ENCODE assay signal across 11 cellular contexts in the genomic region with DNA sequence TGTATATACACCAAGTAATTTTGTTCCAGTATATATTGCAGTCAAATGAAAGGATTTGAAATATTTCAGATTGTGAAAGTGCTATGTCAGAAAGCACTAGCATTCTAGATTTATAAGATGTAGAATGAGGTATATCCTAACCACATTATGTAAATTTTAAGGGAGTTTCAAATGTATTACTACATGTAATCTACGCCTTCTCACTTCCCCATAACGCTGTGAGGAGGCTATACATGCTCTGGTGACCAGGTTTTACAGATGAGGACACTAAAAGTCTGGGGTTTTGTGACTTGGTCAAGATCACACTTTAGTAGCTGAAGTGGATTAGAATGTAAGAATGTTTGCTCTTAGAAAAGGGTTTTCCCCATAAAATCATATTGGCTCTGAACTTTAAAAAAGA. TPM values are rescaled to one million over a fixed set of nuclear protein-coding genes. Genes with fewer than 3 reads are reported as not detected.
A peak's percentile ranks its signal among the peaks of the same experiment; 100 is the strongest.
DNase-seq lines count a peak whose midpoint lies in the region; ATAC-seq and TF ChIP-seq lines count a peak whose summit lies in the region.
"Had no signal": no experiment of that assay in that cellular context is flagged by ENCODE, and none has a peak within 500 bp of the region (broad histone marks: within the 10 kb centered on the region; RNA-seq: fewer than 3 reads in every experiment).

No MANE protein-coding gene starts in this region.

- no peak for TF ChIP-seq CTCF in uterus (IDR thresholded peaks at IDR 0.05)
- no peak for TF ChIP-seq CTCF in mucosa of descending colon (IDR thresholded peaks at IDR 0.05)

- ATAC-seq in activated naive CD8-positive, alpha-beta T cell treated with anti-CD3 and anti-CD28 coated beads, Interleukin-2, amount 50 U/mL, for 24 hours = peak; percentile 43
- peak; percentile 99 for ATAC-seq in HG02840 (IDR thresholded peaks at IDR 0.05; ENCODE audit: low FRiP score, unreplicated experiment)
- no peak for ATAC-seq in mucosa of descending colon

- intact Hi-C loops in uterus (cut with DNase I; ENCODE audit: low total_unique reads) (no loop called here), mucosa of descending colon (cut with DNase I, micrococcal nuclease) (no loop called here)

- peaks cover 10% of the 10 kb centered on the region for H3K4me1 Mint-ChIP-seq in activated naive CD8-positive, alpha-beta T cell treated with anti-CD3 and anti-CD28 coated beads, Interleukin-2, amount 50 U/mL, for 24 hours
- peaks cover 2% of the 10 kb centered on the region for H3K4me1 Mint-ChIP-seq in activated naive CD8-positive, alpha-beta T cell treated with anti-CD3 and anti-CD28 coated beads for 36 hours
- H3K4me1 Mint-ChIP-seq: central memory CD8-positive, alpha-beta T cell had no signal

- H3K9me3 Mint-ChIP-seq in activated naive CD8-positive, alpha-beta T cell treated with anti-CD3 and anti-CD28 coated beads, Interleukin-2, amount 50 U/mL, for 24 hours = no peaks in the 10 kb centered on the region
- no peaks in the 10 kb centered on the region for H3K9me3 Mint-ChIP-seq in activated naive CD8-positive, alpha-beta T cell treated with anti-CD3 and anti-CD28 coated beads for 36 hours
- H3K9me3 Mint-ChIP-seq: central memory CD8-positive, alpha-beta T cell; type B pancreatic cell had no signal

- peaks cover 22% of the 10 kb centered on the region for H3K27me3 Mint-ChIP-seq in activated naive CD8-positive, alpha-beta T cell treated with anti-CD3 and anti-CD28 coated beads, Interleukin-2, amount 50 U/mL, for 24 hours
- H3K27me3 Mint-ChIP-seq in activated naive CD8-positive, alpha-beta T cell treated with anti-CD3 and anti-CD28 coated beads for 36 hours = peaks cover 32% of the 10 kb centered on the region
- H3K27me3 Mint-ChIP-seq: type B pancreatic cell had no signal

- H3K4me3 ChIP-seq in uterus = no peak overlapping the region
- no peak overlapping the region for H3K4me3 ChIP-seq in mucosa of descending colon

- H3K27ac ChIP-seq in uterus = peak overlapping the region; percentile 79 to 86

- no peaks in the 10 kb centered on the region for H3K36me3 ChIP-seq in uterus
- H3K36me3 ChIP-seq in mucosa of descending colon (ENCODE audit: low read depth) = no peaks in the 10 kb centered on the region

- no peak overlapping the region for H3K4me3 Mint-ChIP-seq in activated naive CD8-positive, alpha-beta T cell treated with anti-CD3 and anti-CD28 coated beads, Interleukin-2, amount 50 U/mL, for 24 hours
- H3K4me3 Mint-ChIP-seq in activated naive CD8-positive, alpha-beta T cell treated with anti-CD3 and anti-CD28 coated beads for 36 hours = no peak overlapping the region
- H3K4me3 Mint-ChIP-seq: central memory CD8-positive, alpha-beta T cell had no signal

- no peak for TF ChIP-seq POLR2A in uterus (IDR thresholded peaks at IDR 0.05)

- H3K27me3 ChIP-seq in uterus = no peaks in the 10 kb centered on the region

- peaks cover 3 to 8% of the 10 kb centered on the region in 2 donors for H3K4me1 ChIP-seq in uterus
- H3K4me1 ChIP-seq in mucosa of descending colon (ENCODE audit: low read depth) = peaks cover 7% of the 10 kb centered on the region

- no peak for DNase-seq in activated naive CD8-positive, alpha-beta T cell treated with anti-CD3 and anti-CD28 coated beads, Interleukin-2, amount 50 U/mL, for 24 hours
- no peak for DNase-seq in activated naive CD8-positive, alpha-beta T cell treated with anti-CD3 and anti-CD28 coated beads for 36 hours
- DNase-seq in MV-4-11 (lab: John Stamatoyannopoulos, UW) = peak; percentile 82
- DNase-seq in uterus = no peak
- no peak for DNase-seq in mucosa of descending colon
- DNase-seq in NCI-H1930 (lab: John Stamatoyannopoulos, UW) = no peak
- DNase-seq in stimulated activated CD4-positive, alpha-beta T cell treated with anti-CD3 and anti-CD28 coated beads, Interleukin-2, amount 100 ng/mL, for 24 hours = no peak
- DNase-seq: activated CD4-positive, alpha-beta T cell treated with anti-CD3 and anti-CD28 coated beads for 4 hours had no signal

- H3K36me3 Mint-ChIP-seq in activated naive CD8-positive, alpha-beta T cell treated with anti-CD3 and anti-CD28 coated beads, Interleukin-2, amount 50 U/mL, for 24 hours (ENCODE audit: low read depth) = no peaks in the 10 kb centered on the region
- no peaks in the 10 kb centered on the region for H3K36me3 Mint-ChIP-seq in activated naive CD8-positive, alpha-beta T cell treated with anti-CD3 and anti-CD28 coated beads for 36 hours
- H3K36me3 Mint-ChIP-seq: type B pancreatic cell had no signal

- H3K9me3 ChIP-seq in uterus (no peaks in the 10 kb centered on the region), mucosa of descending colon (no peaks in the 10 kb centered on the region)

- H3K27ac Mint-ChIP-seq in activated naive CD8-positive, alpha-beta T cell treated with anti-CD3 and anti-CD28 coated beads, Interleukin-2, amount 50 U/mL, for 24 hours = no peak overlapping the region
- H3K27ac Mint-ChIP-seq in activated naive CD8-positive, alpha-beta T cell treated with anti-CD3 and anti-CD28 coated beads for 36 hours = no peak overlapping the region
- H3K27ac Mint-ChIP-seq: type B pancreatic cell had no signal

RNA-seq across cellular contexts. Expression of gene ENPEP, which starts 8.1 kb away (rescaled TPM):
- total RNA-seq in activated naive CD8-positive, alpha-beta T cell treated with anti-CD3 and anti-CD28 coated beads for 36 hours = not detected
- total RNA-seq in uterus = 10 to 100 TPM in 2 of 4 donors, 1 to 10 TPM in 2; 5.9 to 43.3 (median 14.1) TPM
- 1 to 10 TPM; 1.2 to 2.1 (median 1.5) TPM for total RNA-seq in mucosa of descending colon
